In genomic region chr5:85646641-85647040, GRCh38 we compare ENCODE assay signal across 1 cellular context.
TF ChIP-seq lines count a peak whose summit lies in the region.

No MANE protein-coding gene starts in this region.

TF ChIP-seq in K562, 482 proteins besides CTCF, POLR2A, EP300 and RAD21 (continued from another document):
- TF ChIP-seq, protein P1, sequence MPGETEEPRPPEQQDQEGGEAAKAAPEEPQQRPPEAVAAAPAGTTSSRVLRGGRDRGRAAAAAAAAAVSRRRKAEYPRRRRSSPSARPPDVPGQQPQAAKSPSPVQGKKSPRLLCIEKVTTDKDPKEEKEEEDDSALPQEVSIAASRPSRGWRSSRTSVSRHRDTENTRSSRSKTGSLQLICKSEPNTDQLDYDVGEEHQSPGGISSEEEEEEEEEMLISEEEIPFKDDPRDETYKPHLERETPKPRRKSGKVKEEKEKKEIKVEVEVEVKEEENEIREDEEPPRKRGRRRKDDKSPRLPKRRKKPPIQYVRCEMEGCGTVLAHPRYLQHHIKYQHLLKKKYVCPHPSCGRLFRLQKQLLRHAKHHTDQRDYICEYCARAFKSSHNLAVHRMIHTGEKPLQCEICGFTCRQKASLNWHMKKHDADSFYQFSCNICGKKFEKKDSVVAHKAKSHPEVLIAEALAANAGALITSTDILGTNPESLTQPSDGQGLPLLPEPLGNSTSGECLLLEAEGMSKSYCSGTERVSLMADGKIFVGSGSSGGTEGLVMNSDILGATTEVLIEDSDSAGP (CRISPR knock-in tag; IDR thresholded peaks at IDR 0.05), result no peak
- TF ChIP-seq, protein P2, sequence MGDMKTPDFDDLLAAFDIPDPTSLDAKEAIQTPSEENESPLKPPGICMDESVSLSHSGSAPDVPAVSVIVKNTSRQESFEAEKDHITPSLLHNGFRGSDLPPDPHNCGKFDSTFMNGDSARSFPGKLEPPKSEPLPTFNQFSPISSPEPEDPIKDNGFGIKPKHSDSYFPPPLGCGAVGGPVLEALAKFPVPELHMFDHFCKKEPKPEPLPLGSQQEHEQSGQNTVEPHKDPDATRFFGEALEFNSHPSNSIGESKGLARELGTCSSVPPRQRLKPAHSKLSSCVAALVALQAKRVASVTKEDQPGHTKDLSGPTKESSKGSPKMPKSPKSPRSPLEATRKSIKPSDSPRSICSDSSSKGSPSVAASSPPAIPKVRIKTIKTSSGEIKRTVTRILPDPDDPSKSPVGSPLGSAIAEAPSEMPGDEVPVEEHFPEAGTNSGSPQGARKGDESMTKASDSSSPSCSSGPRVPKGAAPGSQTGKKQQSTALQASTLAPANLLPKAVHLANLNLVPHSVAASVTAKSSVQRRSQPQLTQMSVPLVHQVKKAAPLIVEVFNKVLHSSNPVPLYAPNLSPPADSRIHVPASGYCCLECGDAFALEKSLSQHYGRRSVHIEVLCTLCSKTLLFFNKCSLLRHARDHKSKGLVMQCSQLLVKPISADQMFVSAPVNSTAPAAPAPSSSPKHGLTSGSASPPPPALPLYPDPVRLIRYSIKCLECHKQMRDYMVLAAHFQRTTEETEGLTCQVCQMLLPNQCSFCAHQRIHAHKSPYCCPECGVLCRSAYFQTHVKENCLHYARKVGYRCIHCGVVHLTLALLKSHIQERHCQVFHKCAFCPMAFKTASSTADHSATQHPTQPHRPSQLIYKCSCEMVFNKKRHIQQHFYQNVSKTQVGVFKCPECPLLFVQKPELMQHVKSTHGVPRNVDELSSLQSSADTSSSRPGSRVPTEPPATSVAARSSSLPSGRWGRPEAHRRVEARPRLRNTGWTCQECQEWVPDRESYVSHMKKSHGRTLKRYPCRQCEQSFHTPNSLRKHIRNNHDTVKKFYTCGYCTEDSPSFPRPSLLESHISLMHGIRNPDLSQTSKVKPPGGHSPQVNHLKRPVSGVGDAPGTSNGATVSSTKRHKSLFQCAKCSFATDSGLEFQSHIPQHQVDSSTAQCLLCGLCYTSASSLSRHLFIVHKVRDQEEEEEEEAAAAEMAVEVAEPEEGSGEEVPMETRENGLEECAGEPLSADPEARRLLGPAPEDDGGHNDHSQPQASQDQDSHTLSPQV (IDR thresholded peaks at IDR 0.05), result no peak
- TF ChIP-seq SAFB2 (IDR thresholded peaks at IDR 0.05; ENCODE audit: borderline replicate concordance, low read depth, low read length, severe bottlenecking) (no peak), BCL6 (CRISPR knock-in tag; IDR thresholded peaks at IDR 0.05) (no peak)
- TF ChIP-seq, protein P3, sequence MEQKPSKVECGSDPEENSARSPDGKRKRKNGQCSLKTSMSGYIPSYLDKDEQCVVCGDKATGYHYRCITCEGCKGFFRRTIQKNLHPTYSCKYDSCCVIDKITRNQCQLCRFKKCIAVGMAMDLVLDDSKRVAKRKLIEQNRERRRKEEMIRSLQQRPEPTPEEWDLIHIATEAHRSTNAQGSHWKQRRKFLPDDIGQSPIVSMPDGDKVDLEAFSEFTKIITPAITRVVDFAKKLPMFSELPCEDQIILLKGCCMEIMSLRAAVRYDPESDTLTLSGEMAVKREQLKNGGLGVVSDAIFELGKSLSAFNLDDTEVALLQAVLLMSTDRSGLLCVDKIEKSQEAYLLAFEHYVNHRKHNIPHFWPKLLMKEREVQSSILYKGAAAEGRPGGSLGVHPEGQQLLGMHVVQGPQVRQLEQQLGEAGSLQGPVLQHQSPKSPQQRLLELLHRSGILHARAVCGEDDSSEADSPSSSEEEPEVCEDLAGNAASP (IDR thresholded peaks at IDR 0.05), result no peak
